ENCODE assay signal across 1 cellular context in genomic region chr6:48087448-48087847, GRCh38.
TF ChIP-seq lines count a peak whose summit lies in the region.

No MANE protein-coding gene starts in this region.

TF ChIP-seq in HCT116, 20 proteins besides CTCF, POLR2A, EP300 and RAD21 (continued from another document):
- no peak for TF ChIP-seq ZBTB33 (IDR thresholded peaks at IDR 0.05; ENCODE audit: extremely low read depth, insufficient replicate concordance, low read length)
- no peak for TF ChIP-seq EZH2 (IDR thresholded peaks at IDR 0.05)
- TF ChIP-seq, protein P1, sequence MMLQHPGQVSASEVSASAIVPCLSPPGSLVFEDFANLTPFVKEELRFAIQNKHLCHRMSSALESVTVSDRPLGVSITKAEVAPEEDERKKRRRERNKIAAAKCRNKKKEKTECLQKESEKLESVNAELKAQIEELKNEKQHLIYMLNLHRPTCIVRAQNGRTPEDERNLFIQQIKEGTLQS (IDR thresholded peaks at IDR 0.05), result no peak
- no peak for TF ChIP-seq ZNF274 (IDR thresholded peaks at IDR 0.05; ENCODE audit: low read depth, low read length)
TF ChIP-seq in HCT116: peak in this region for 0.
